Comparison of ENCODE assay signal across 9 cellular contexts in genomic region chr12:57552692-57553321, GRCh38. TPM values are rescaled to one million over a fixed set of nuclear protein-coding genes. Genes with fewer than 3 reads are reported as not detected.
DNase-seq lines count a peak whose midpoint lies in the region; ATAC-seq lines count a peak whose summit lies in the region.
"Had no signal": no experiment of that assay in that cellular context is flagged by ENCODE, and none has a peak within 500 bp of the region (broad histone marks: within the 10 kb centered on the region; RNA-seq: fewer than 3 reads in every experiment).

No MANE protein-coding gene starts in this region.

- no peak for ATAC-seq in HG03108 (IDR thresholded peaks at IDR 0.05; ENCODE audit: unreplicated experiment)

- peak overlapping the region; percentile 96 for H3K27ac ChIP-seq in Karpas-422 (ENCODE audit: low read length)

- H3K9me3 ChIP-seq in Karpas-422 (ENCODE audit: low read length) (no peaks in the 10 kb centered on the region), neuron (ENCODE audit: low read length) (no peaks in the 10 kb centered on the region)

- H4K20me1 ChIP-seq in Karpas-422 (ENCODE audit: insufficient read depth, low read depth, low read length): no peaks in the 10 kb centered on the region

- H2AFZ ChIP-seq in Karpas-422 (ENCODE audit: low read length): no peak overlapping the region
- no peak overlapping the region for H2AFZ ChIP-seq in neuron (ENCODE audit: low read depth, low read length)

- peak overlapping the region; percentile 90 for H3K4me3 ChIP-seq in Karpas-422 (ENCODE audit: low read length)
- H3K4me3 ChIP-seq in neuron (ENCODE audit: low read length): peak overlapping the region; percentile 71

- H3K36me3 ChIP-seq in Karpas-422 (ENCODE audit: insufficient read depth, low read length) (peaks cover 13% of the 10 kb centered on the region), neuron (ENCODE audit: insufficient read depth, low read length) (no peaks in the 10 kb centered on the region)

- H3K9ac ChIP-seq in Karpas-422 (ENCODE audit: low read length): peak overlapping the region; percentile 85

- peak overlapping the region; percentile 97 for H3K4me2 ChIP-seq in Karpas-422 (ENCODE audit: low read depth, low read length, poor library complexity, severe bottlenecking)

- H3K27me3 ChIP-seq in Karpas-422 (ENCODE audit: low read length) (no peaks in the 10 kb centered on the region), neuron (ENCODE audit: insufficient read depth, low read length) (peaks cover 11% of the 10 kb centered on the region)

- no peaks in the 10 kb centered on the region for H3K9me2 ChIP-seq in Karpas-422 (replicated peaks; ENCODE audit: insufficient read depth, low read length)

- H3K79me2 ChIP-seq in Karpas-422 (ENCODE audit: low read length): peaks cover 74% of the 10 kb centered on the region

- peaks cover 66% of the 10 kb centered on the region for H3K4me1 ChIP-seq in Karpas-422 (ENCODE audit: low read length)
- peaks cover 38% of the 10 kb centered on the region for H3K4me1 ChIP-seq in neuron (ENCODE audit: insufficient read depth, low read length)

- DNase-seq in Daoy (ENCODE audit: low read depth) (peak; percentile 74), Karpas-422 (peak; percentile 55), epidermal melanocyte (ENCODE audit: insufficient read length, low spot score) (peak; percentile 25), cerebellar cortex (ENCODE audit: low spot score) (no peak), SIG-M5 treated with dmso at 0.1 percent for 504 hours (lab: John Stamatoyannopoulos, UW; ENCODE audit: unreplicated experiment) (no peak), foreskin melanocyte (no peak)
- DNase-seq: cerebellar nuclear complex had no signal

RNA-seq across cellular contexts. Expression of gene KIF5A, which starts 3.0 kb away (rescaled TPM):
- 0.69 and 1.0 TPM in 2 replicates for total RNA-seq in Daoy (2014; rRNA removed; shearing (Covaris generic))
- total RNA-seq in Karpas-422 (2014; rRNA removed; shearing (Covaris generic); ENCODE audit: low replicate concordance): 21.5 and 24.0 TPM in 2 replicates

RNA-seq across cellular contexts. Expression of gene DCTN2, which starts 5.8 kb away (rescaled TPM):
- total RNA-seq in Daoy (2014; rRNA removed; shearing (Covaris generic)): 108 and 118 TPM in 2 replicates
- 77.9 and 123 TPM in 2 replicates for total RNA-seq in Karpas-422 (2014; rRNA removed; shearing (Covaris generic); ENCODE audit: low replicate concordance)

RNA-seq across cellular contexts. Expression of gene MBD6, which starts 30.2 kb away (rescaled TPM):
- total RNA-seq in Daoy (2014; rRNA removed; shearing (Covaris generic)): 0.57 and 0.91 TPM in 2 replicates
- 23.5 and 32.4 TPM in 2 replicates for total RNA-seq in Karpas-422 (2014; rRNA removed; shearing (Covaris generic); ENCODE audit: low replicate concordance)

RNA-seq across cellular contexts. Expression of gene DDIT3, which starts 32.5 kb away (rescaled TPM):
- total RNA-seq in Daoy (2014; rRNA removed; shearing (Covaris generic)): 9.4 and 11.3 TPM in 2 replicates
- total RNA-seq in Karpas-422 (2014; rRNA removed; shearing (Covaris generic); ENCODE audit: low replicate concordance): 54.3 and 73.3 TPM in 2 replicates

RNA-seq across cellular contexts. Expression of gene PIP4K2C, which starts 38.2 kb away (rescaled TPM):
- total RNA-seq in Daoy (2014; rRNA removed; shearing (Covaris generic)): 35.2 and 44.9 TPM in 2 replicates
- total RNA-seq in Karpas-422 (2014; rRNA removed; shearing (Covaris generic); ENCODE audit: low replicate concordance): 9.3 and 23.9 TPM in 2 replicates

Comparison
In these comparisons a context has a peak if more than half of its experiments do, and no peak if none do; other contexts are left out.
1. DNase-seq: peak in Daoy (single experiment), Karpas-422 (single experiment) and epidermal melanocyte (single experiment); none in cerebellar cortex (single experiment), SIG-M5 treated with dmso at 0.1 percent for 504 hours (single experiment) and foreskin melanocyte (single experiment).
2. RNA of gene KIF5A, which starts 3.0 kb away (total RNA-seq): 21.5 to 24.0 TPM in Karpas-422; 0.69 to 1.0 TPM in Daoy; every median in the first group is over 10 times any median in the second.
3. RNA of gene MBD6, which starts 30.2 kb away (total RNA-seq): 23.5 to 32.4 TPM in Karpas-422; 0.57 to 0.91 TPM in Daoy; every median in the first group is over 10 times any median in the second.